9 cellular contexts compared by ENCODE assay signal in genomic region chr3:108388136-108389132, GRCh38.
A peak's percentile ranks its signal among the peaks of the same experiment; 100 is the strongest.
DNase-seq lines count a peak whose midpoint lies in the region; ATAC-seq and TF ChIP-seq lines count a peak whose summit lies in the region.
"Had no signal": no experiment of that assay in that cellular context is flagged by ENCODE, and none has a peak within 500 bp of the region (broad histone marks: within the 10 kb centered on the region; RNA-seq: fewer than 3 reads in every experiment).

No MANE protein-coding gene starts in this region.

- no peaks in the 10 kb centered on the region for H3K27me3 Mint-ChIP-seq in neural progenitor cell (ENCODE audit: insufficient read depth, low read depth)

- no peaks in the 10 kb centered on the region for H3K36me3 Mint-ChIP-seq in neural progenitor cell

- H3K4me1 Mint-ChIP-seq in neural progenitor cell, result peaks cover 27% of the 10 kb centered on the region

- H3K9me3 Mint-ChIP-seq in neural progenitor cell, result no peaks in the 10 kb centered on the region

- no peaks in the 10 kb centered on the region for H3F3A ChIP-seq in neural progenitor cell (ENCODE audit: low read depth)

- DNase-seq in activated naive CD4-positive, alpha-beta T cell treated with Interleukin-2 at 50 U/mL for 16 hours, result peak; percentile 9
- DNase-seq in activated naive CD4-positive, alpha-beta T cell treated with anti-CD3 and anti-CD28 coated beads, Interleukin-2, amount 50 U/mL, for 16 hours, result no peak
- peak; percentile 81 for DNase-seq in NCI-H345 treated with DMSO at 0.1 percent for 48 hours (lab: John Stamatoyannopoulos, UW; ENCODE audit: unreplicated experiment)
- DNase-seq in neural progenitor cell (ENCODE audit: low spot score), result no peak
- DNase-seq in stimulated activated naive CD4-positive, alpha-beta T cell treated with Interleukin-2 at 50 U/mL for 16 hours (lab: John Stamatoyannopoulos, UW), result no peak
- no peak for DNase-seq in brain microvascular endothelial cell
- DNase-seq in T1000 (lab: John Stamatoyannopoulos, UW), result no peak

- H3K27ac ChIP-seq in neural progenitor cell (no peak overlapping the region), brain microvascular endothelial cell (no peak overlapping the region)
- H3K27ac ChIP-seq: SK-N-MC had no signal

- TF ChIP-seq CTCF in neural progenitor cell (IDR thresholded peaks at IDR 0.05) (no peak), brain microvascular endothelial cell (IDR thresholded peaks at IDR 0.05; ENCODE audit: low read depth, low read length, missing control alignments) (no peak)

- H3K9ac ChIP-seq in neural progenitor cell, result no peak overlapping the region

- H3K79me2 ChIP-seq in neural progenitor cell (ENCODE audit: low read depth), result no peaks in the 10 kb centered on the region

- ATAC-seq in HG03064 (IDR thresholded peaks at IDR 0.05; ENCODE audit: low read depth, unreplicated experiment), result peak; percentile 70

- peak overlapping the region; percentile 31 for H3K27ac Mint-ChIP-seq in neural progenitor cell

- no peaks in the 10 kb centered on the region for H3K36me3 ChIP-seq in neural progenitor cell
- H3K36me3 ChIP-seq in brain microvascular endothelial cell (replicated peaks), result no peaks in the 10 kb centered on the region

- no peak overlapping the region for H3K4me2 ChIP-seq in neural progenitor cell

- no peaks in the 10 kb centered on the region for H3K27me3 ChIP-seq in neural progenitor cell
- no peaks in the 10 kb centered on the region for H3K27me3 ChIP-seq in brain microvascular endothelial cell (replicated peaks)

- in situ Hi-C loops in brain microvascular endothelial cell (cut with HindIII; ENCODE audit: low pct_ligation_motif_present, low sequenced_read_pairs), result no loop called here

- no peak overlapping the region for H3K4me3 ChIP-seq in neural progenitor cell
- no peak overlapping the region for H3K4me3 ChIP-seq in brain microvascular endothelial cell (ENCODE audit: low read depth, low read length)
- H3K4me3 ChIP-seq: SK-N-MC had no signal

- no peaks in the 10 kb centered on the region for H4K20me1 ChIP-seq in neural progenitor cell (ENCODE audit: low read depth)

- H3K4me1 ChIP-seq in neural progenitor cell, result peaks cover 5% of the 10 kb centered on the region

- H2AFZ ChIP-seq in neural progenitor cell (replicated peaks), result no peak overlapping the region

- no peak overlapping the region for H3K4me3 Mint-ChIP-seq in neural progenitor cell

- no peaks in the 10 kb centered on the region for H3K9me3 ChIP-seq in neural progenitor cell (ENCODE audit: low read depth)

Comparison
In these comparisons a context has a peak if more than half of its experiments do, and no peak if none do; other contexts are left out.
1. DNase-seq: peak in activated naive CD4-positive, alpha-beta T cell treated with Interleukin-2 at 50 U/mL for 16 hours (single experiment) and NCI-H345 treated with DMSO at 0.1 percent for 48 hours (single experiment); none in activated naive CD4-positive, alpha-beta T cell treated with anti-CD3 and anti-CD28 coated beads, Interleukin-2, amount 50 U/mL, for 16 hours (single experiment), neural progenitor cell (single experiment), stimulated activated naive CD4-positive, alpha-beta T cell treated with Interleukin-2 at 50 U/mL for 16 hours (single experiment), brain microvascular endothelial cell (single experiment) and T1000 (single experiment).